8 cellular contexts compared by ENCODE assay signal in genomic region chr7:50664461-50664922, GRCh38.
DNase-seq lines count a peak whose midpoint lies in the region; ATAC-seq lines count a peak whose summit lies in the region.

No MANE protein-coding gene starts in this region.

- no peak overlapping the region for H3K4me3 Mint-ChIP-seq in central memory CD8-positive, alpha-beta T cell

- H3K36me3 Mint-ChIP-seq in central memory CD8-positive, alpha-beta T cell (ENCODE audit: insufficient read depth), result peaks cover 2% of the 10 kb centered on the region

- DNase-seq in LoVo (ENCODE audit: low spot score), result peak; percentile 42
- DNase-seq in central memory CD8-positive, alpha-beta T cell (ENCODE audit: low spot score in 2 of 2), result no peak
- no peak for DNase-seq in C1 segment of cervical spinal cord (lab: John Stamatoyannopoulos, UW)
- DNase-seq in central memory CD4-positive, alpha-beta T cell, result no peak
- DNase-seq in NCI-H524 (lab: John Stamatoyannopoulos, UW), result no peak
- DNase-seq in CD1c-positive myeloid dendritic cell (ENCODE audit: extremely low spot score), result no peak

- no peaks in the 10 kb centered on the region for H3K27me3 Mint-ChIP-seq in central memory CD8-positive, alpha-beta T cell

- H3K27ac Mint-ChIP-seq in central memory CD8-positive, alpha-beta T cell (ENCODE audit: low read depth), result peak overlapping the region; percentile 85

- H3K9me3 Mint-ChIP-seq in central memory CD8-positive, alpha-beta T cell, result no peaks in the 10 kb centered on the region

- peaks cover 54% of the 10 kb centered on the region for H3K4me1 Mint-ChIP-seq in central memory CD8-positive, alpha-beta T cell

- peak; percentile 74 for ATAC-seq in GM18519 (IDR thresholded peaks at IDR 0.05; ENCODE audit: low FRiP score, unreplicated experiment)
- ATAC-seq in GM21786 (IDR thresholded peaks at IDR 0.05; ENCODE audit: unreplicated experiment), result peak; percentile 45
- ATAC-seq in central memory CD8-positive, alpha-beta T cell (replicated peaks; ENCODE audit: extremely low read depth, poor library complexity, severe bottlenecking), result peak; percentile 25
